Comparison of ENCODE assay signal across 39 cellular contexts in the genomic region with DNA sequence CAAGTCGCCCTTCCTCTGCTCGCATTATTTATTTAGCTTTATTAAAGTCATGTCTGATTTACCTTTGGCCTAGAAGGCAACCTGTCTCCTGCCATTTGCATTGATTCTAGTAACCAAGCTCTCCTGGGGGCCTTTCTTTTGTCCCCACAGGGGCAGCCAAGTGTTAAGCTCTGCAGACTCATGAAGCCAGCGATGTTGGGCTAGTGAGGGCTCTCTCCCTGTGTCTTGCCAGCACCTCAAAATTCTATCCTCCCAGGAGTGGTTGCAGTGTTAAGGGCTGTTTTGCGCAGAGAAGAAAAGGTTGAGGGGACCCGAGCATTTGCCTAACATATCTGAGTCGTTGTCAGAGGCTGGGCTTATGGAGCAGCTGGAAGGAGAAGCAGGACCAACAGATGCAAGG.
"Had no signal": no experiment of that assay in that cellular context is flagged by ENCODE, and none has a peak within 500 bp of the region (broad histone marks: within the 10 kb centered on the region; RNA-seq: fewer than 3 reads in every experiment).

No MANE protein-coding gene starts in this region.

- H3K9me3 Mint-ChIP-seq: activated naive CD4-positive, alpha-beta T cell treated with anti-CD3 and anti-CD28 coated beads for 36 hours; activated naive CD4-positive, alpha-beta T cell treated with anti-CD3 and anti-CD28 coated beads, Interleukin-2, amount 10 ng/mL, durations not matched to agents 7 days and 5 days; activated naive CD4-positive, alpha-beta T cell treated with anti-CD3 and anti-CD28 coated beads, Interleukin-2, amount 50 U/mL, for 24 hours; activated naive CD4-positive, alpha-beta T cell treated with anti-CD3 and anti-CD28 coated beads, Interleukin-2, amount 50 U/mL, for 72 hours; activated naive CD8-positive, alpha-beta T cell treated with anti-CD3 and anti-CD28 coated beads, Interleukin-2, amount 10 ng/mL, durations not matched to agents 7 days and 5 days; activated naive CD8-positive, alpha-beta T cell treated with anti-CD3 and anti-CD28 coated beads, Interleukin-2, amount 50 U/mL, for 24 hours; activated T-cell treated with anti-CD3 and anti-CD28 coated beads, Interleukin-2, amount 50 U/mL, for 24 hours; activated T-cell treated with anti-CD3 and anti-CD28 coated beads, Interleukin-2, amount 50 U/mL, for 4 hours; activated T-cell treated with anti-CD3 and anti-CD28 coated beads, Interleukin-2, amount 50 U/mL, for 72 hours; activated T-helper 1 cell treated with anti-CD3 and anti-CD28 coated beads, Interleukin-12 subunit alpha, Interleukin-12 subunit beta, Interleukin-2, Interleukin-4 antibody, amounts not matched to agents 30 ng/mL and 10 ng/mL and 1 ng/mL, durations not matched to agents 14 hours and 24 hours and 36 hours; activated T-helper 17 cell treated with anti-CD3 and anti-CD28 coated beads, Interleukin-2, amount 50 U/mL, for 72 hours; activated T-helper 2 cell treated with anti-CD3 and anti-CD28 coated beads, Interferon-gamma antibody, Interleukin-2, Interleukin-4, amounts not matched to agents 10 μg/mL and 5 μg/mL and 100 μg/mL, durations not matched to agents 14 hours and 24 hours and 36 hours; central memory CD8-positive, alpha-beta T cell had no signal

- H3K4me3 Mint-ChIP-seq: activated naive CD4-positive, alpha-beta T cell treated with anti-CD3 and anti-CD28 coated beads for 36 hours; activated naive CD4-positive, alpha-beta T cell treated with anti-CD3 and anti-CD28 coated beads, Interleukin-2, amount 10 ng/mL, durations not matched to agents 7 days and 5 days; activated naive CD4-positive, alpha-beta T cell treated with anti-CD3 and anti-CD28 coated beads, Interleukin-2, amount 50 U/mL, for 24 hours; activated naive CD8-positive, alpha-beta T cell; activated naive CD8-positive, alpha-beta T cell treated with anti-CD3 and anti-CD28 coated beads for 36 hours; activated naive CD8-positive, alpha-beta T cell treated with anti-CD3 and anti-CD28 coated beads, Interleukin-2, amount 10 ng/mL, durations not matched to agents 7 days and 5 days; activated naive CD8-positive, alpha-beta T cell treated with anti-CD3 and anti-CD28 coated beads, Interleukin-2, amount 50 U/mL, for 24 hours; activated T-cell treated with anti-CD3 and anti-CD28 coated beads, Interleukin-2, amount 50 U/mL, for 24 hours; activated T-cell treated with anti-CD3 and anti-CD28 coated beads, Interleukin-2, amount 50 U/mL, for 4 hours; activated T-cell treated with anti-CD3 and anti-CD28 coated beads, Interleukin-2, amount 50 U/mL, for 72 hours; activated T-helper 1 cell treated with anti-CD3 and anti-CD28 coated beads, Interleukin-12 subunit alpha, Interleukin-12 subunit beta, Interleukin-2, Interleukin-4 antibody, amounts not matched to agents 30 ng/mL and 10 ng/mL and 1 ng/mL, durations not matched to agents 14 hours and 24 hours and 36 hours; activated T-helper 17 cell treated with anti-CD3 and anti-CD28 coated beads, Interleukin-2, amount 50 U/mL, for 72 hours; brain; central memory CD8-positive, alpha-beta T cell had no signal

- H3K9me3 ChIP-seq: adrenal gland, ascending aorta, body of pancreas, breast epithelium had no signal

- H3K36me3 ChIP-seq: adrenal gland, ascending aorta, brain microvascular endothelial cell, breast epithelium, cardiac muscle cell had no signal

- H3K27me3 ChIP-seq: adrenal gland, ascending aorta, body of pancreas, cardiac muscle cell had no signal

- DNase-seq: activated effector memory CD4-positive, alpha-beta T cell treated with Interleukin-2 at 50 U/mL for 16 hours; activated gamma-delta T cell; activated gamma-delta T cell treated with Interleukin-2 at 50 U/mL for 16 hours; activated naive CD4-positive, alpha-beta T cell; activated naive CD4-positive, alpha-beta T cell treated with anti-CD3 and anti-CD28 coated beads for 36 hours; activated naive CD4-positive, alpha-beta T cell treated with anti-CD3 and anti-CD28 coated beads, Interleukin-2, amount 10 ng/mL, durations not matched to agents 7 days and 5 days; activated naive CD4-positive, alpha-beta T cell treated with anti-CD3 and anti-CD28 coated beads, Interleukin-2, amount 50 U/mL, for 16 hours; activated naive CD4-positive, alpha-beta T cell treated with Interleukin-2 at 50 U/mL for 16 hours; activated naive CD8-positive, alpha-beta T cell treated with anti-CD3 and anti-CD28 coated beads for 36 hours; activated naive CD8-positive, alpha-beta T cell treated with anti-CD3 and anti-CD28 coated beads, Interleukin-2, amount 10 ng/mL, durations not matched to agents 7 days and 5 days; activated naive CD8-positive, alpha-beta T cell treated with anti-CD3 and anti-CD28 coated beads, Interleukin-2, amount 50 U/mL, for 24 hours; activated T-cell treated with anti-CD3 and anti-CD28 coated beads, Interleukin-2, amount 50 U/mL, for 1 hour; activated T-cell treated with anti-CD3 and anti-CD28 coated beads, Interleukin-2, amount 50 U/mL, for 24 hours; activated T-cell treated with anti-CD3 and anti-CD28 coated beads, Interleukin-2, amount 50 U/mL, for 4 hours; activated T-cell treated with anti-CD3 and anti-CD28 coated beads, Interleukin-2, amount 50 U/mL, for 48 hours; activated T-cell treated with anti-CD3 and anti-CD28 coated beads, Interleukin-2, amount 50 U/mL, for 72 hours; adrenal gland; amniotic stem cell; amygdala; anterior cingulate cortex; aorta; body of pancreas; brain microvascular endothelial cell; caudate nucleus; central memory CD4-positive, alpha-beta T cell; cerebellar nuclear complex had no signal

- H3K4me1 ChIP-seq: adrenal gland, ascending aorta, body of pancreas, breast epithelium had no signal

- ATAC-seq: activated naive CD4-positive, alpha-beta T cell treated with anti-CD3 and anti-CD28 coated beads, Interleukin-2, amount 50 U/mL, for 72 hours; activated naive CD8-positive, alpha-beta T cell treated with anti-CD3 and anti-CD28 coated beads, Interleukin-2, amount 50 U/mL, for 24 hours; activated T-cell treated with anti-CD3 and anti-CD28 coated beads, Interleukin-2, amount 50 U/mL, for 4 hours; activated T-cell treated with anti-CD3 and anti-CD28 coated beads, Interleukin-2, amount 50 U/mL, for 72 hours; activated T-helper 17 cell treated with anti-CD3 and anti-CD28 coated beads, Interleukin-2, amount 50 U/mL, for 72 hours; body of pancreas had no signal

- H3K27me3 Mint-ChIP-seq: activated naive CD4-positive, alpha-beta T cell treated with anti-CD3 and anti-CD28 coated beads, Interleukin-2, amount 50 U/mL, for 24 hours had no signal

- H3K27ac Mint-ChIP-seq: activated naive CD4-positive, alpha-beta T cell treated with anti-CD3 and anti-CD28 coated beads for 36 hours; activated naive CD4-positive, alpha-beta T cell treated with anti-CD3 and anti-CD28 coated beads, Interleukin-2, amount 10 ng/mL, durations not matched to agents 7 days and 5 days; activated naive CD4-positive, alpha-beta T cell treated with anti-CD3 and anti-CD28 coated beads, Interleukin-2, amount 50 U/mL, for 72 hours; activated naive CD8-positive, alpha-beta T cell; activated naive CD8-positive, alpha-beta T cell treated with anti-CD3 and anti-CD28 coated beads for 36 hours; activated naive CD8-positive, alpha-beta T cell treated with anti-CD3 and anti-CD28 coated beads, Interleukin-2, amount 10 ng/mL, durations not matched to agents 7 days and 5 days; activated naive CD8-positive, alpha-beta T cell treated with anti-CD3 and anti-CD28 coated beads, Interleukin-2, amount 50 U/mL, for 24 hours; activated T-cell treated with anti-CD3 and anti-CD28 coated beads, Interleukin-2, amount 50 U/mL, for 24 hours; activated T-cell treated with anti-CD3 and anti-CD28 coated beads, Interleukin-2, amount 50 U/mL, for 72 hours; activated T-helper 1 cell treated with anti-CD3 and anti-CD28 coated beads, Interleukin-12 subunit alpha, Interleukin-12 subunit beta, Interleukin-2, Interleukin-4 antibody, amounts not matched to agents 30 ng/mL and 10 ng/mL and 1 ng/mL, durations not matched to agents 14 hours and 24 hours and 36 hours; activated T-helper 17 cell treated with anti-CD3 and anti-CD28 coated beads, Interleukin-2, amount 50 U/mL, for 72 hours; activated T-helper 2 cell treated with anti-CD3 and anti-CD28 coated beads, Interferon-gamma antibody, Interleukin-2, Interleukin-4, amounts not matched to agents 10 μg/mL and 5 μg/mL and 100 μg/mL, durations not matched to agents 14 hours and 24 hours and 36 hours; brain had no signal

- H3K4me3 ChIP-seq: adrenal gland, ascending aorta, body of pancreas, breast epithelium, cardiac muscle cell had no signal

- FAIRE-seq: astrocyte, bronchial epithelial cell had no signal

- H3K27ac ChIP-seq: adrenal gland, ascending aorta, body of pancreas, brain microvascular endothelial cell, breast epithelium, cardiac muscle cell had no signal

- H3K36me3 Mint-ChIP-seq: activated naive CD4-positive, alpha-beta T cell treated with anti-CD3 and anti-CD28 coated beads, Interleukin-2, amount 50 U/mL, for 24 hours; activated naive CD4-positive, alpha-beta T cell treated with anti-CD3 and anti-CD28 coated beads, Interleukin-2, amount 50 U/mL, for 72 hours; activated naive CD8-positive, alpha-beta T cell; activated naive CD8-positive, alpha-beta T cell treated with anti-CD3 and anti-CD28 coated beads for 36 hours; activated naive CD8-positive, alpha-beta T cell treated with anti-CD3 and anti-CD28 coated beads, Interleukin-2, amount 10 ng/mL, durations not matched to agents 7 days and 5 days; brain had no signal
